ENCODE assay signal across 8 cellular contexts in genomic region chr6:29942275-29943052, GRCh38. TPM values are rescaled to one million over a fixed set of nuclear protein-coding genes. Genes with fewer than 3 reads are reported as not detected.
DNase-seq lines count a peak whose midpoint lies in the region; ATAC-seq and TF ChIP-seq lines count a peak whose summit lies in the region.

Gene HLA-A, plus strand, starts transcription at chr6:29942532. Its CDS starts 22 bp downstream, at chr6:29942554.

- H3K9me3 Mint-ChIP-seq in activated T-cell treated with anti-CD3 and anti-CD28 coated beads, Interleukin-2, amount 50 U/mL, for 4 hours = no peaks in the 10 kb centered on the region

- CTCF ChIA-PET in PC-9 (lab: Charles Lee) = no interaction called here

- POLR2A ChIA-PET in PC-9 (lab: Charles Lee; ENCODE audit: unreplicated experiment) = interaction anchor here (0.5 kb wide), 1 partner anchor 82 kb away, joined by 4 read pairs; no protein-coding TSS in a partner anchor

- DNase-seq in DMS153 treated with DMSO at 0.1 percent for 48 hours (lab: John Stamatoyannopoulos, UW; ENCODE audit: unreplicated experiment) (peak; percentile 75), KBM-7 (peak; percentile 93), PC-9 (peak; percentile 85 to 86)
- DNase-seq in activated T-cell treated with anti-CD3 and anti-CD28 coated beads, Interleukin-2, amount 50 U/mL, for 4 hours = peak; percentile 90
- DNase-seq in stimulated activated CD8-positive, alpha-beta memory T cell treated with anti-CD3 and anti-CD28 coated beads, Interleukin-4, amount 100 ng/mL, for 48 hours = peak; percentile 94

- peak within 1 kb of the TSS; percentile 98 for H3K9ac ChIP-seq in mucosa of stomach (ENCODE audit: low read length)

- H3K4me3 ChIP-seq in PC-9 (peak within 1 kb of the TSS; percentile 55), esophagus (ENCODE audit: low read depth in 1 of 2, low read length in 2 of 2) (peak within 1 kb of the TSS; percentile 64 to 70), mucosa of stomach (ENCODE audit: low read length) (peak within 1 kb of the TSS; percentile 83)

- H3K4me3 Mint-ChIP-seq in activated T-cell treated with anti-CD3 and anti-CD28 coated beads, Interleukin-2, amount 50 U/mL, for 4 hours = peak within 1 kb of the TSS; percentile 95

- no peaks in the 10 kb centered on the region for H3K79me2 ChIP-seq in PC-9 (ENCODE audit: low read depth)

- H3K4me1 Mint-ChIP-seq in activated T-cell treated with anti-CD3 and anti-CD28 coated beads, Interleukin-2, amount 50 U/mL, for 4 hours (ENCODE audit: low read depth) = peaks cover 40% of the 10 kb centered on the region

- H3K4me1 ChIP-seq in PC-9 (replicated peaks; ENCODE audit: insufficient read depth) (no peaks in the 10 kb centered on the region), esophagus (ENCODE audit: control insufficient read depth in 2 of 2, insufficient read depth in 2 of 2, low read length in 1 of 2) (no peaks in the 10 kb centered on the region), mucosa of stomach (ENCODE audit: control insufficient read depth, insufficient read depth, low read length) (peaks cover 6% of the 10 kb centered on the region)

- H4K20me1 ChIP-seq in PC-9 (ENCODE audit: insufficient read depth) = no peaks in the 10 kb centered on the region

- H3K27ac ChIP-seq in PC-9 (no peak within 1 kb of the TSS), esophagus (ENCODE audit: low read depth in 2 of 2, low read length in 1 of 2) (peak within 1 kb of the TSS; percentile 76 to 83)

- in situ Hi-C loops in KBM-7 (cut with MboI; ENCODE audit: low pct_unique_long_range_greater_than_20kb, low sequenced_read_pairs) = no loop called here

- H3F3A ChIP-seq in PC-9 (ENCODE audit: insufficient read depth, low read depth) = no peaks in the 10 kb centered on the region

- intact Hi-C loops in PC-9 (cut with micrococcal nuclease; ENCODE audit: unreplicated experiment) = loop anchor here (1.0 kb wide), 2 partner anchors 22 to 54 kb away; no protein-coding TSS in a partner anchor

- peak within 1 kb of the TSS; percentile 83 for H3K4me2 ChIP-seq in PC-9

- no peaks in the 10 kb centered on the region for H3K27me3 Mint-ChIP-seq in activated T-cell treated with anti-CD3 and anti-CD28 coated beads, Interleukin-2, amount 50 U/mL, for 4 hours (ENCODE audit: low read depth)

- peak; percentile 82 for ATAC-seq in GM21717 (IDR thresholded peaks at IDR 0.05; ENCODE audit: unreplicated experiment)
- peak; percentile 86 to 91 for ATAC-seq in activated T-cell treated with anti-CD3 and anti-CD28 coated beads, Interleukin-2, amount 50 U/mL, for 4 hours

- H3K36me3 ChIP-seq in PC-9 (ENCODE audit: low read depth) (no peaks in the 10 kb centered on the region), esophagus (ENCODE audit: control insufficient read depth in 2 of 2, insufficient read depth in 2 of 2, low read length in 1 of 2) (peaks cover 3 to 4% of the 10 kb centered on the region in 2 donors), mucosa of stomach (ENCODE audit: control insufficient read depth, insufficient read depth, low read length) (peaks cover 10% of the 10 kb centered on the region)

- peak within 1 kb of the TSS; percentile 84 for H2AFZ ChIP-seq in PC-9

- H3K27me3 ChIP-seq in PC-9 (ENCODE audit: insufficient read depth, low read depth) (no peaks in the 10 kb centered on the region), esophagus (ENCODE audit: control insufficient read depth in 1 of 2, insufficient read depth in 2 of 2, low read length in 2 of 2) (no peaks in the 10 kb centered on the region), mucosa of stomach (ENCODE audit: control insufficient read depth, insufficient read depth, low read length) (no peaks in the 10 kb centered on the region)

- WGBS in esophagus, 2 donors = 0 to 1% methylated on average over 52 to 65 of the region's 68 CpGs

- no peak for TF ChIP-seq CTCF in PC-9 (conservative IDR thresholded peaks at IDR 0.05)

- TSS peak; percentile 60 for BruUV-seq in PC-9 (replicated peaks; lab: Mats Ljungman, UMichigan)

- H3K9me2 ChIP-seq in PC-9 (ENCODE audit: insufficient read depth) = no peaks in the 10 kb centered on the region

- H3K36me3 Mint-ChIP-seq in activated T-cell treated with anti-CD3 and anti-CD28 coated beads, Interleukin-2, amount 50 U/mL, for 4 hours (ENCODE audit: insufficient read depth) = peaks cover 39% of the 10 kb centered on the region

- no peaks in the 10 kb centered on the region for H3K9me3 ChIP-seq in PC-9 (ENCODE audit: insufficient read depth, low read depth)
- H3K9me3 ChIP-seq in esophagus (ENCODE audit: control insufficient read depth in 2 of 2, insufficient read depth in 1 of 2, low read depth in 1 of 2, low read length in 1 of 2) = no peaks in the 10 kb centered on the region
- no peaks in the 10 kb centered on the region for H3K9me3 ChIP-seq in mucosa of stomach (ENCODE audit: control insufficient read depth, low read length)

RNA-seq across cellular contexts. Expression of gene HLA-A, which starts in this region (rescaled TPM):
- 168 and 261 TPM in 2 replicates for total RNA-seq in PC-9 (2021)
- 1,000 to 10,000 TPM; 1,247 to 1,756 (median 1,527) TPM for total RNA-seq in activated T-cell treated with anti-CD3 and anti-CD28 coated beads, Interleukin-2, amount 50 U/mL, for 4 hours
- polyA plus RNA-seq in esophagus = 100 to 1,000 TPM; 197 to 259 TPM
